8 cellular contexts compared by ENCODE assay signal in the genomic region with DNA sequence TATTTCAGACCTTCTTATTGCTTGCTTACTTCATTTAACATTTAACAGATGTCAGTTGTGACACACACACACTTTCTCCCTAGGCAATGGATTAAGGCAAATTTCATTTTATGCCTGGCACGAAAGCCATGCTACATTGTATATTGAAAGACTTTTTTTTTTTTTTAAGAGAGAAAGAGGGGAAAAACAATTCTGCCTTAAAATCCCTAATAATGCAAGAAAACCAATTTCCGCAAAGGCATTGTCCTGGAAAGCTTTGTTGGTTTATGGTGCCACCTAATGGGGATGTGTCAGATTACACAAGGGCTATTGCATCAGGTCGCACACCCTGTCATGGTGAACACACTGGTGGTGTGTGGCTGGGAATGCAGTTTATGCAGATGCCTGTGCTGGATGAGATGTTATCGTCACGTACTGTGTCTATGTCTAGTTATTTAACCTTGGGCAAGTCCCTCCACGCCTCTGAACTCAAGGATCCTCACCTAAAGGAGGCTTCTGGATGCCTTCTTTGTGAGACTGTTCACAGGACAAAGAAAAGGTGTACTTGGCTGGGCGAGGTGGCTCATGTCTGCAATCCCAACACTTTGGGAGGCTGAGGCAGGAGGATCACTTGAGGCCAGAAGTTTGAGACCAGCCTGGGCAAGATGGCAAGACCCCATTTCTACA.
DNase-seq lines count a peak whose midpoint lies in the region; ATAC-seq and TF ChIP-seq lines count a peak whose summit lies in the region.

No MANE protein-coding gene starts in this region.

- in situ Hi-C loops in brain microvascular endothelial cell (cut with HindIII; ENCODE audit: low pct_ligation_motif_present, low sequenced_read_pairs): no loop called here

- H3K4me3 ChIP-seq in brain microvascular endothelial cell (ENCODE audit: low read depth, low read length): no peak overlapping the region

- no peaks in the 10 kb centered on the region for H3K27me3 ChIP-seq in brain microvascular endothelial cell (replicated peaks)

- ATAC-seq in HG02981 (IDR thresholded peaks at IDR 0.05; ENCODE audit: unreplicated experiment): peak; percentile 95

- TF ChIP-seq CTCF in brain microvascular endothelial cell (IDR thresholded peaks at IDR 0.05; ENCODE audit: low read depth, low read length, missing control alignments): peak; percentile 84

- no peak overlapping the region for H3K27ac ChIP-seq in brain microvascular endothelial cell

- DNase-seq in activated gamma-delta T cell treated with Interleukin-2 at 50 U/mL for 16 hours (peak; percentile 72), activated gamma-delta T cell (lab: John Stamatoyannopoulos, UW) (no peak), NCI-H2107 (lab: John Stamatoyannopoulos, UW) (peak; percentile 64), UCSD-AML1 (lab: John Stamatoyannopoulos, UW; ENCODE audit: unreplicated experiment) (peak; percentile 64), brain microvascular endothelial cell (peak; percentile 90), inferior parietal cortex (ENCODE audit: extremely low spot score) (peak; percentile 95)
- DNase-seq in stimulated activated CD4-positive, alpha-beta T cell treated with anti-CD3 and anti-CD28 coated beads, Interleukin-15, amount 100 ng/mL, for 48 hours (ENCODE audit: low read depth in 2 of 2): peak; percentile 62 to 76

- H3K36me3 ChIP-seq in brain microvascular endothelial cell (replicated peaks): no peaks in the 10 kb centered on the region
